Comparison of ENCODE assay signal across 9 cellular contexts in genomic region chr17:39676198-39676819, GRCh38. TPM values are rescaled to one million over a fixed set of nuclear protein-coding genes. Genes with fewer than 3 reads are reported as not detected.
DNase-seq lines count a peak whose midpoint lies in the region; ATAC-seq, FAIRE-seq and TF ChIP-seq lines count a peak whose summit lies in the region.
"Had no signal": no experiment of that assay in that cellular context is flagged by ENCODE, and none has a peak within 500 bp of the region (broad histone marks: within the 10 kb centered on the region; RNA-seq: fewer than 3 reads in every experiment).

No MANE protein-coding gene starts in this region.

- no peaks in the 10 kb centered on the region for H3K9me3 Mint-ChIP-seq in brain

- intact Hi-C loops in OCI-LY7 (cut with micrococcal nuclease; ENCODE audit: unreplicated experiment) (no loop called here), prostate gland (cut with DNase I) (loop anchor here (5.0 kb wide), 1 partner anchor 39 kb away; the partner anchor contains the start of gene STARD3)

- BruUV-seq in OCI-LY7 (replicated peaks; lab: Mats Ljungman, UMichigan) = no TSS peak

- TF ChIP-seq CTCF in A549 (IDR thresholded peaks at IDR 0.05) = no peak
- no peak for TF ChIP-seq CTCF in OCI-LY7 (conservative IDR thresholded peaks at IDR 0.05; ENCODE audit: low read length)
- TF ChIP-seq CTCF in brain (conservative IDR thresholded peaks at IDR 0.05) = no peak
- TF ChIP-seq CTCF in prostate gland (IDR thresholded peaks at IDR 0.05) = no peak

- TF ChIP-seq RAD21 in A549 (conservative IDR thresholded peaks at IDR 0.05 in 1 of 2, IDR thresholded peaks at IDR 0.05 in 1 of 2) = no peak

- peaks cover 3% of the 10 kb centered on the region for H3K36me3 Mint-ChIP-seq in brain

- H3K36me3 ChIP-seq in OCI-LY7 (ENCODE audit: insufficient read depth, low read length) (no peaks in the 10 kb centered on the region), prostate gland (no peaks in the 10 kb centered on the region)

- H3K27ac Mint-ChIP-seq in brain = peak overlapping the region; percentile 65 to 91 (median 72)

- no peak overlapping the region for H2AFZ ChIP-seq in OCI-LY7 (ENCODE audit: low read length)

- POLR2A ChIA-PET in A549 (lab: Yijun Ruan, JAX) = no interaction called here
- POLR2A ChIA-PET in OCI-LY7 (lab: Charles Lee) = no interaction called here

- CTCF ChIA-PET in A549 (lab: Yijun Ruan, JAX) = interaction anchor here (0.6 to 50.7 kb wide), 8 partner anchors 4 to 857 kb away, joined by 3 to 1391 read pairs (median 32); partner anchors contain the start of genes ERBB2, MIEN1, PGAP3 and PNMT
- CTCF ChIA-PET in OCI-LY7 (lab: Charles Lee; ENCODE audit: unreplicated experiment) = interaction anchor here (1.0 to 1.2 kb wide), 2 partner anchors 22 to 116 kb away, joined by 3 read pairs; no protein-coding TSS in a partner anchor

- H3K4me2 ChIP-seq in A549 (no peak overlapping the region), OCI-LY7 (ENCODE audit: low read length) (no peak overlapping the region)

- H3K27ac ChIP-seq in A549 (no peak overlapping the region), OCI-LY7 (ENCODE audit: low read depth, low read length, poor library complexity, severe bottlenecking) (peak overlapping the region; percentile 19), prostate gland (peak overlapping the region; percentile 62 to 70)

- H3K79me2 ChIP-seq in OCI-LY7 (ENCODE audit: insufficient read depth, low read depth, low read length) = no peaks in the 10 kb centered on the region

- no peak for TF ChIP-seq EP300 in A549 (IDR thresholded peaks at IDR 0.05)

- no peaks in the 10 kb centered on the region for H3K27me3 ChIP-seq in prostate gland (replicated peaks; ENCODE audit: insufficient read depth)

- 73% methylated on average over 7 of the region's 7 CpGs for WGBS in A549 (ENCODE audit: missing lambda C conversion rate)
- 39% methylated on average over 7 of the region's 7 CpGs for WGBS in prostate gland

- H3K4me1 Mint-ChIP-seq in brain = peaks cover 32% of the 10 kb centered on the region

- no peaks in the 10 kb centered on the region for H3K9me3 ChIP-seq in A549
- H3K9me3 ChIP-seq in OCI-LY7 (ENCODE audit: low read length) = no peaks in the 10 kb centered on the region
- H3K9me3 ChIP-seq in prostate gland = no peaks in the 10 kb centered on the region

- no peak overlapping the region for H3K4me3 ChIP-seq in A549
- H3K4me3 ChIP-seq in OCI-LY7 (ENCODE audit: low read depth, low read length, poor library complexity, severe bottlenecking) = no peak overlapping the region
- no peak overlapping the region for H3K4me3 ChIP-seq in prostate gland

- H3K4me1 ChIP-seq in A549 (peaks cover 21% of the 10 kb centered on the region; the same call in 2 of the 3 replicates), OCI-LY7 (ENCODE audit: insufficient read depth, low read length, poor library complexity, severe bottlenecking) (peaks cover 41% of the 10 kb centered on the region), prostate gland (replicated peaks) (peaks cover 20% of the 10 kb centered on the region)

- TF ChIP-seq POLR2A in A549 (IDR thresholded peaks at IDR 0.05; ENCODE audit: low read length) (no peak), prostate gland (IDR thresholded peaks at IDR 0.05) (no peak)

- peak in 1 of 2 experiments; percentile 51 for DNase-seq in A549 (ENCODE audit: low read depth in 1 of 2, low spot score in 1 of 2)
- DNase-seq in GM19239 (ENCODE audit: insufficient read length, low spot score) = no peak
- peak; percentile 42 for DNase-seq in OCI-LY7 (ENCODE audit: low spot score)
- peak; percentile 57 for DNase-seq in prostate gland (ENCODE audit: low spot score)
- no peak for DNase-seq in AG08395 (ENCODE audit: low spot score)

- H3K9me2 ChIP-seq in OCI-LY7 (ENCODE audit: insufficient read depth, low read length) = no peaks in the 10 kb centered on the region

- ATAC-seq in A549 (peak; percentile 10 to 11; a peak in 3 of 6 replicates), GM18868 (IDR thresholded peaks at IDR 0.05; ENCODE audit: unreplicated experiment) (no peak), GM19395 (IDR thresholded peaks at IDR 0.05; ENCODE audit: unreplicated experiment) (no peak)

- H3K27me3 Mint-ChIP-seq in brain = no peaks in the 10 kb centered on the region

- H4K20me1 ChIP-seq in OCI-LY7 (ENCODE audit: insufficient read depth, low read length) = no peaks in the 10 kb centered on the region

- FAIRE-seq in A549 (lab: Jason Lieb, UNC) (no peak), GM19239 (lab: Jason Lieb, UNC) (peak; percentile 81)

- no peak overlapping the region for H3K4me3 Mint-ChIP-seq in brain

TF ChIP-seq in A549, 52 proteins besides CTCF, POLR2A, EP300 and RAD21:
- no peak for TF ChIP-seq RFX5 (IDR thresholded peaks at IDR 0.05)
- TF ChIP-seq HDAC2 (IDR thresholded peaks at IDR 0.05) = peak; percentile 73; the same call in 1 of the 2 replicates
- TF ChIP-seq KDM1A (IDR thresholded peaks at IDR 0.05; ENCODE audit: low read depth) = peak; percentile 68; the same call in 1 of the 2 replicates
- TF ChIP-seq RNF2 (IDR thresholded peaks at IDR 0.05; ENCODE audit: borderline replicate concordance, low read depth) = no peak
- TF ChIP-seq CHD4 (IDR thresholded peaks at IDR 0.05; ENCODE audit: borderline replicate concordance) = peak; percentile 94; the same call in 1 of the 2 replicates

RNA-seq across cellular contexts. Expression of gene PNMT, which starts 8.1 kb away (rescaled TPM):
- polyA plus RNA-seq in A549 (2011; rRNA removed) = not detected in 2 replicates
- polyA plus RNA-seq in A549 (2012; cell fraction: cytosol; rRNA removed) = 0.05 and 0.16 TPM in 2 replicates
- polyA plus RNA-seq in A549 (2012; cell fraction: nucleus; rRNA removed) = 0.12 TPM in 1 of 2 replicates, not detected in the other
- polyA plus RNA-seq in A549 (2017; fragmentation: RNase III; extraction: RNeasy Plus Mini Kit Qiagen cat#74134 plus additional on column Dnase treatment) = 0.16 TPM in 1 of 3 replicates, not detected in the others
- not detected in 2 replicates for polyA minus RNA-seq in A549 (2011; rRNA and poly(A)+ RNA removed)
- not detected in 2 replicates for total RNA-seq in OCI-LY7 (2014; rRNA removed; shearing (Covaris generic))
- total RNA-seq in OCI-LY7 (2022) = not detected in 2 replicates
- polyA plus RNA-seq in brain (ENCODE audit: insufficient read depth, low read depth, low replicate concordance) = 2.9 TPM
- 1 to 10 TPM; 2.7 to 5.8 TPM for total RNA-seq in prostate gland
- total RNA-seq: mononuclear cell had no signal

RNA-seq across cellular contexts. Expression of gene TCAP, which starts 11.2 kb away (rescaled TPM):
- 0.41 and 0.67 TPM in 2 replicates for polyA plus RNA-seq in A549 (2011; rRNA removed)
- 0.40 and 0.61 TPM in 2 replicates for polyA plus RNA-seq in A549 (2012; cell fraction: cytosol; rRNA removed)
- 3.7 and 4.3 TPM in 2 replicates for polyA plus RNA-seq in A549 (2012; cell fraction: nucleus; rRNA removed)
- polyA plus RNA-seq in A549 (2017; fragmentation: RNase III; extraction: RNeasy Plus Mini Kit Qiagen cat#74134 plus additional on column Dnase treatment) = 1.0 to 1.6 TPM (median 1.2 TPM) in 3 replicates
- 0.73 and 1.2 TPM in 2 replicates for polyA minus RNA-seq in A549 (2011; rRNA and poly(A)+ RNA removed)
- 1.5 and 9.4 TPM in 2 replicates for total RNA-seq in OCI-LY7 (2014; rRNA removed; shearing (Covaris generic))
- 2.7 TPM in 2 replicates for total RNA-seq in OCI-LY7 (2022)
- polyA plus RNA-seq in brain (ENCODE audit: insufficient read depth, low read depth, low replicate concordance) = 2.1 TPM
- 10 to 100 TPM in 1 of 2 donors, 1 to 10 TPM in 1; 4.3 to 44.3 TPM for total RNA-seq in prostate gland

RNA-seq across cellular contexts. Expression of gene PGAP3, which starts 11.5 kb away (rescaled TPM):
- polyA plus RNA-seq in A549 (2011; rRNA removed) (8.5 and 10.6 TPM in 2 replicates), A549 (2017; fragmentation: RNase III; extraction: RNeasy Plus Mini Kit Qiagen cat#74134 plus additional on column Dnase treatment) (6.2 to 8.0 TPM (median 7.3 TPM) in 3 replicates), brain (ENCODE audit: insufficient read depth, low read depth, low replicate concordance) (13.0 TPM)
- polyA plus RNA-seq in A549 (2012; cell fraction: cytosol; rRNA removed) = 8.7 and 11.2 TPM in 2 replicates
- polyA plus RNA-seq in A549 (2012; cell fraction: nucleus; rRNA removed) = 45.5 and 48.0 TPM in 2 replicates
- 15.5 and 18.5 TPM in 2 replicates for polyA minus RNA-seq in A549 (2011; rRNA and poly(A)+ RNA removed)
- total RNA-seq in OCI-LY7 (2014; rRNA removed; shearing (Covaris generic)) = 4.5 and 8.7 TPM in 2 replicates
- total RNA-seq in OCI-LY7 (2022) (9.2 and 12.4 TPM in 2 replicates), prostate gland (10 to 100 TPM; 44.6 to 50.0 TPM)

RNA-seq across cellular contexts. Expression of gene ERBB2, which starts 23.6 kb away (rescaled TPM):
- 22.4 and 34.8 TPM in 2 replicates for polyA plus RNA-seq in A549 (2011; rRNA removed)
- 18.9 and 24.0 TPM in 2 replicates for polyA plus RNA-seq in A549 (2012; cell fraction: cytosol; rRNA removed)
- 55.4 and 64.4 TPM in 2 replicates for polyA plus RNA-seq in A549 (2012; cell fraction: nucleus; rRNA removed)
- polyA plus RNA-seq in A549 (2017; fragmentation: RNase III; extraction: RNeasy Plus Mini Kit Qiagen cat#74134 plus additional on column Dnase treatment) = 28.6 to 32.4 TPM (median 32.0 TPM) in 3 replicates
- 74.9 and 108 TPM in 2 replicates for polyA minus RNA-seq in A549 (2011; rRNA and poly(A)+ RNA removed)
- 5.8 and 6.5 TPM in 2 replicates for total RNA-seq in OCI-LY7 (2014; rRNA removed; shearing (Covaris generic))
- 11.4 and 14.6 TPM in 2 replicates for total RNA-seq in OCI-LY7 (2022)
- polyA plus RNA-seq in brain (ENCODE audit: insufficient read depth, low read depth, low replicate concordance) = 21.1 TPM
- total RNA-seq in prostate gland = 100 to 1,000 TPM; 112 to 172 TPM

RNA-seq across cellular contexts. Expression of gene STARD3, which starts 39.4 kb away (rescaled TPM):
- 56.0 and 60.9 TPM in 2 replicates for polyA plus RNA-seq in A549 (2011; rRNA removed)
- polyA plus RNA-seq in A549 (2012; cell fraction: cytosol; rRNA removed) = 83.7 and 101 TPM in 2 replicates
- polyA plus RNA-seq in A549 (2012; cell fraction: nucleus; rRNA removed) = 261 and 339 TPM in 2 replicates
- 53.0 to 56.1 TPM (median 54.6 TPM) in 3 replicates for polyA plus RNA-seq in A549 (2017; fragmentation: RNase III; extraction: RNeasy Plus Mini Kit Qiagen cat#74134 plus additional on column Dnase treatment)
- polyA minus RNA-seq in A549 (2011; rRNA and poly(A)+ RNA removed) = 77.8 and 87.0 TPM in 2 replicates
- 33.7 and 36.5 TPM in 2 replicates for total RNA-seq in OCI-LY7 (2014; rRNA removed; shearing (Covaris generic))
- total RNA-seq in OCI-LY7 (2022) = 54.2 and 62.1 TPM in 2 replicates
- polyA plus RNA-seq in brain (ENCODE audit: insufficient read depth, low read depth, low replicate concordance) = 53.8 TPM
- total RNA-seq in prostate gland = 100 to 1,000 TPM in 1 of 2 donors, 10 to 100 TPM in 1; 52.5 to 202 TPM

Comparison
In these comparisons a context has a peak if more than half of its experiments do, and no peak if none do; other contexts are left out.
1. ATAC-seq: peak in A549 (2 of 2); none in GM18868 (single experiment) and GM19395 (single experiment).
2. DNase-seq: peak in OCI-LY7 (single experiment) and prostate gland (single experiment); none in GM19239 (single experiment) and AG08395 (single experiment).
3. H3K27ac ChIP-seq: peak in OCI-LY7 (single experiment) and prostate gland (2 of 2); none in A549 (0 of 2).